33 cellular contexts compared by ENCODE assay signal in the genomic region with DNA sequence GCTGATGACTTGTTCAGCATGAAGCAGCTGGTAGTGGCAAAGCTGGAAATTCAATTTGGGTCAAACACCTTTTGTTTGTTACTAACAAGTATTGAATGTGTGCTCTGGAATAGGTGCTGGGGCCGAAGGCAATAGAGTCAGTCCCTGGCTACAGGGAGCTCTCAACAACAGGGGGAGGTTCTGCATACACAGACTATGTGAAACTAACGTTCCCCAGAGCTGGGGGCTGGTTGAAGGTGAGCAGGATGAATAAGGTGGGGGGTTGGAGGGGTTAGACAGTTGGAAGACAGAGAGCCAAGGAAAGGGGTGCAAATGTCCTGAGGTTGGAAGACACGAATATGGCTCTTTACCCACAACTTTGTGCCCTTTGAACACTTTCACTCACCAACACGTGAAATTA.
DNase-seq lines count a peak whose midpoint lies in the region; ATAC-seq and TF ChIP-seq lines count a peak whose summit lies in the region.
"Had no signal": no experiment of that assay in that cellular context is flagged by ENCODE, and none has a peak within 500 bp of the region (broad histone marks: within the 10 kb centered on the region; RNA-seq: fewer than 3 reads in every experiment).

No MANE protein-coding gene starts in this region.

- H3K4me1 Mint-ChIP-seq in activated CD4-positive, alpha-beta T cell treated with anti-CD3 and anti-CD28 coated beads, Interleukin-2, amount 10 ng/mL, durations not matched to agents 24 days and 14 days, result no peaks in the 10 kb centered on the region
- H3K4me1 Mint-ChIP-seq: B cell; CD14-positive monocyte; CD4-positive, alpha-beta memory T cell; CD4-positive, CD25-positive, alpha-beta regulatory T cell; CD8-positive, alpha-beta memory T cell had no signal

- H3K4me3 ChIP-seq in HEK293 (ENCODE audit: low read depth, low read length), result no peak overlapping the region
- no peak overlapping the region for H3K4me3 ChIP-seq in esophagus muscularis mucosa
- H3K4me3 ChIP-seq: A549; BLaER1; BLaER1 treated with 17β-estradiol and CSF1 and Interleukin-3, amounts not matched to agents 10 nM and 100 nM had no signal

- ATAC-seq in HG02571 (IDR thresholded peaks at IDR 0.05; ENCODE audit: unreplicated experiment) (no peak), esophagus mucosa (no peak)
- ATAC-seq: A549; CD8-positive, alpha-beta T cell had no signal

- H3K27ac ChIP-seq in HEK293 (ENCODE audit: extremely low read depth, low read depth, low read length), result no peak overlapping the region
- no peak overlapping the region for H3K27ac ChIP-seq in esophagus muscularis mucosa (replicated peaks in 1 of 4)
- H3K27ac ChIP-seq: 22Rv1; A549; BLaER1; BLaER1 treated with 17β-estradiol and CSF1 and Interleukin-3, amounts not matched to agents 10 nM and 100 nM; C4-2B had no signal

- H3K9me3 ChIP-seq in HEK293 (ENCODE audit: control insufficient read depth, insufficient read depth, low read depth, low read length) (no peaks in the 10 kb centered on the region), esophagus muscularis mucosa (no peaks in the 10 kb centered on the region)
- H3K9me3 ChIP-seq: A549, BE2C, Caco-2 had no signal

- H3K36me3 Mint-ChIP-seq in activated CD4-positive, alpha-beta T cell treated with anti-CD3 and anti-CD28 coated beads, Interleukin-2, amount 10 ng/mL, durations not matched to agents 24 days and 14 days (ENCODE audit: low read depth), result no peaks in the 10 kb centered on the region
- H3K36me3 Mint-ChIP-seq: CD14-positive monocyte; CD4-positive, alpha-beta memory T cell; CD4-positive, CD25-positive, alpha-beta regulatory T cell; CD8-positive, alpha-beta memory T cell; CD8-positive, alpha-beta T cell had no signal

- no peak overlapping the region for H3K4me3 Mint-ChIP-seq in activated CD4-positive, alpha-beta T cell treated with anti-CD3 and anti-CD28 coated beads, Interleukin-2, amount 10 ng/mL, durations not matched to agents 24 days and 14 days
- H3K4me3 Mint-ChIP-seq: B cell; CD14-positive monocyte; CD4-positive, alpha-beta memory T cell; CD4-positive, alpha-beta T cell; CD4-positive, CD25-positive, alpha-beta regulatory T cell; CD8-positive, alpha-beta memory T cell; CD8-positive, alpha-beta T cell had no signal

- DNase-seq in activated CD4-positive, alpha-beta T cell treated with anti-CD3 and anti-CD28 coated beads, Interleukin-2, amount 10 ng/mL, durations not matched to agents 24 days and 14 days, result peak; percentile 16
- no peak for DNase-seq in activated CD4-positive, alpha-beta T cell treated with anti-CD3 and anti-CD28 coated beads, Interleukin-2, amount 50 U/mL, for 4 hours
- DNase-seq in esophagus muscularis mucosa (ENCODE audit: extremely low spot score), result peak; percentile 70
- DNase-seq: 8988T; ACHN; AML-193; BE2C; C1 segment of cervical spinal cord; Caco-2; Calu3; CD4-positive, alpha-beta memory T cell; CD4-positive, alpha-beta T cell; CD4-positive, CD25-positive, alpha-beta regulatory T cell; CD8-positive, alpha-beta memory T cell; CD8-positive, alpha-beta T cell; COR-L47; DMS 273 treated with DMSO at 0.1 percent for 48 hours; DMS153; DMS53; DMS79; DMS79 treated with DMSO at 0.1 percent for 48 hours; DND-41; EL had no signal

- TF ChIP-seq POLR2A in esophagus muscularis mucosa (IDR thresholded peaks at IDR 0.05; ENCODE audit: low read depth), result no peak

- no peak for TF ChIP-seq EP300 in esophagus muscularis mucosa (IDR thresholded peaks at IDR 0.05)

- no peaks in the 10 kb centered on the region for H3K4me1 ChIP-seq in HEK293 (ENCODE audit: control insufficient read depth, insufficient read depth, low read length)
- H3K4me1 ChIP-seq in esophagus muscularis mucosa, result no peaks in the 10 kb centered on the region
- H3K4me1 ChIP-seq: A549, BE2C, BLaER1, Caco-2 had no signal

- CTCF ChIA-PET in HEK293 (lab: Yijun Ruan, JAX), result no interaction called here

- WGBS in esophagus muscularis mucosa, result 69% methylated on average over 4 of the region's 4 CpGs

- POLR2A ChIA-PET in HEK293 (lab: Yijun Ruan, JAX), result interaction anchor here (0.7 kb wide), 1 partner anchor 278 kb away, joined by 3 read pairs; no protein-coding TSS in a partner anchor

- H3K36me3 ChIP-seq in HEK293 (ENCODE audit: control insufficient read depth in 2 of 2, insufficient read depth in 1 of 2, low read length in 2 of 2), result no peaks in the 10 kb centered on the region
- H3K36me3 ChIP-seq in esophagus muscularis mucosa, result no peaks in the 10 kb centered on the region
- H3K36me3 ChIP-seq: BE2C; BLaER1; BLaER1 treated with 17β-estradiol and CSF1 and Interleukin-3, amounts not matched to agents 10 nM and 100 nM had no signal

- intact Hi-C loops in activated CD4-positive, alpha-beta T cell treated with anti-CD3 and anti-CD28 coated beads, Interleukin-2, amount 10 ng/mL, durations not matched to agents 24 days and 14 days (cut with micrococcal nuclease), result no loop called here
- intact Hi-C loops in esophagus muscularis mucosa (cut with DNase I), result no loop called here

- H3K27ac Mint-ChIP-seq in activated CD4-positive, alpha-beta T cell treated with anti-CD3 and anti-CD28 coated beads, Interleukin-2, amount 10 ng/mL, durations not matched to agents 24 days and 14 days, result no peak overlapping the region
- H3K27ac Mint-ChIP-seq: B cell; CD14-positive monocyte; CD4-positive, alpha-beta memory T cell; CD4-positive, alpha-beta T cell; CD4-positive, CD25-positive, alpha-beta regulatory T cell; CD8-positive, alpha-beta memory T cell; CD8-positive, alpha-beta T cell had no signal

- H3K9me3 Mint-ChIP-seq in activated CD4-positive, alpha-beta T cell treated with anti-CD3 and anti-CD28 coated beads, Interleukin-2, amount 10 ng/mL, durations not matched to agents 24 days and 14 days, result no peaks in the 10 kb centered on the region
- H3K9me3 Mint-ChIP-seq: CD4-positive, alpha-beta T cell; CD8-positive, alpha-beta T cell had no signal

- TF ChIP-seq CTCF in HEK293 (tag by site-specific recombination; IDR thresholded peaks at IDR 0.05) (no peak), esophagus muscularis mucosa (IDR thresholded peaks at IDR 0.05) (no peak)

- no peaks in the 10 kb centered on the region for H3K27me3 Mint-ChIP-seq in activated CD4-positive, alpha-beta T cell treated with anti-CD3 and anti-CD28 coated beads, Interleukin-2, amount 10 ng/mL, durations not matched to agents 24 days and 14 days
- H3K27me3 Mint-ChIP-seq: CD4-positive, CD25-positive, alpha-beta regulatory T cell had no signal

- H3K27me3 ChIP-seq in esophagus muscularis mucosa, result peaks cover 0 to 2% (median 0%) of the 10 kb centered on the region in 4 donors
- H3K27me3 ChIP-seq: BLaER1; BLaER1 treated with 17β-estradiol and CSF1 and Interleukin-3, amounts not matched to agents 10 nM and 100 nM had no signal

TF ChIP-seq in HEK293, 187 proteins besides CTCF, POLR2A, EP300 and RAD21 (continues in another document):
- TF ChIP-seq, protein P1, sequence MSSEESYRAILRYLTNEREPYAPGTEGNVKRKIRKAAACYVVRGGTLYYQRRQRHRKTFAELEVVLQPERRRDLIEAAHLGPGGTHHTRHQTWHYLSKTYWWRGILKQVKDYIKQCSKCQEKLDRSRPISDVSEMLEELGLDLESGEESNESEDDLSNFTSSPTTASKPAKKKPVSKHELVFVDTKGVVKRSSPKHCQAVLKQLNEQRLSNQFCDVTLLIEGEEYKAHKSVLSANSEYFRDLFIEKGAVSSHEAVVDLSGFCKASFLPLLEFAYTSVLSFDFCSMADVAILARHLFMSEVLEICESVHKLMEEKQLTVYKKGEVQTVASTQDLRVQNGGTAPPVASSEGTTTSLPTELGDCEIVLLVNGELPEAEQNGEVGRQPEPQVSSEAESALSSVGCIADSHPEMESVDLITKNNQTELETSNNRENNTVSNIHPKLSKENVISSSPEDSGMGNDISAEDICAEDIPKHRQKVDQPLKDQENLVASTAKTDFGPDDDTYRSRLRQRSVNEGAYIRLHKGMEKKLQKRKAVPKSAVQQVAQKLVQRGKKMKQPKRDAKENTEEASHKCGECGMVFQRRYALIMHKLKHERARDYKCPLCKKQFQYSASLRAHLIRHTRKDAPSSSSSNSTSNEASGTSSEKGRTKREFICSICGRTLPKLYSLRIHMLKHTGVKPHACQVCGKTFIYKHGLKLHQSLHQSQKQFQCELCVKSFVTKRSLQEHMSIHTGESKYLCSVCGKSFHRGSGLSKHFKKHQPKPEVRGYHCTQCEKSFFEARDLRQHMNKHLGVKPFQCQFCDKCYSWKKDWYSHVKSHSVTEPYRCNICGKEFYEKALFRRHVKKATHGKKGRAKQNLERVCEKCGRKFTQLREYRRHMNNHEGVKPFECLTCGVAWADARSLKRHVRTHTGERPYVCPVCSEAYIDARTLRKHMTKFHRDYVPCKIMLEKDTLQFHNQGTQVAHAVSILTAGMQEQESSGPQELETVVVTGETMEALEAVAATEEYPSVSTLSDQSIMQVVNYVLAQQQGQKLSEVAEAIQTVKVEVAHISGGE (tag by site-specific recombination; conservative IDR thresholded peaks at IDR 0.05; ENCODE audit: low read depth), result no peak
- TF ChIP-seq, protein P2, sequence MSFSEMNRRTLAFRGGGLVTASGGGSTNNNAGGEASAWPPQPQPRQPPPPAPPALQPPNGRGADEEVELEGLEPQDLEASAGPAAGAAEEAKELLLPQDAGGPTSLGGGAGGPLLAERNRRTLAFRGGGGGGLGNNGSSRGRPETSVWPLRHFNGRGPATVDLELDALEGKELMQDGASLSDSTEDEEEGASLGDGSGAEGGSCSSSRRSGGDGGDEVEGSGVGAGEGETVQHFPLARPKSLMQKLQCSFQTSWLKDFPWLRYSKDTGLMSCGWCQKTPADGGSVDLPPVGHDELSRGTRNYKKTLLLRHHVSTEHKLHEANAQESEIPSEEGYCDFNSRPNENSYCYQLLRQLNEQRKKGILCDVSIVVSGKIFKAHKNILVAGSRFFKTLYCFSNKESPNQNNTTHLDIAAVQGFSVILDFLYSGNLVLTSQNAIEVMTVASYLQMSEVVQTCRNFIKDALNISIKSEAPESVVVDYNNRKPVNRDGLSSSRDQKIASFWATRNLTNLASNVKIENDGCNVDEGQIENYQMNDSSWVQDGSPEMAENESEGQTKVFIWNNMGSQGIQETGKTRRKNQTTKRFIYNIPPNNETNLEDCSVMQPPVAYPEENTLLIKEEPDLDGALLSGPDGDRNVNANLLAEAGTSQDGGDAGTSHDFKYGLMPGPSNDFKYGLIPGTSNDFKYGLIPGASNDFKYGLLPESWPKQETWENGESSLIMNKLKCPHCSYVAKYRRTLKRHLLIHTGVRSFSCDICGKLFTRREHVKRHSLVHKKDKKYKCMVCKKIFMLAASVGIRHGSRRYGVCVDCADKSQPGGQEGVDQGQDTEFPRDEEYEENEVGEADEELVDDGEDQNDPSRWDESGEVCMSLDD (tag by site-specific recombination; IDR thresholded peaks at IDR 0.05), result no peak
- TF ChIP-seq HOXD13 (CRISPR knock-in tag; IDR thresholded peaks at IDR 0.05; ENCODE audit: borderline replicate concordance) (no peak), ZNF623 (tag by site-specific recombination; IDR thresholded peaks at IDR 0.05) (peak; percentile 27; the same call in 1 of the 2 replicates)

Comparison
In these comparisons a context has a peak if more than half of its experiments do, and no peak if none do; other contexts are left out.
1. DNase-seq: peak in activated CD4-positive, alpha-beta T cell treated with anti-CD3 and anti-CD28 coated beads, Interleukin-2, amount 10 ng/mL, durations not matched to agents 24 days and 14 days (single experiment) and esophagus muscularis mucosa (single experiment); none in activated CD4-positive, alpha-beta T cell treated with anti-CD3 and anti-CD28 coated beads, Interleukin-2, amount 50 U/mL, for 4 hours (0 of 2).